8 cellular contexts compared by ENCODE assay signal in genomic region chr17:9021985-9022552, GRCh38. TPM values are rescaled to one million over a fixed set of nuclear protein-coding genes. Genes with fewer than 3 reads are reported as not detected.
A peak's percentile ranks its signal among the peaks of the same experiment; 100 is the strongest.
DNase-seq lines count a peak whose midpoint lies in the region; ATAC-seq and TF ChIP-seq lines count a peak whose summit lies in the region.

No MANE protein-coding gene starts in this region.

- H3K36me3 ChIP-seq in BLaER1 treated with 17β-estradiol and CSF1 and Interleukin-3, amounts not matched to agents 10 nM and 100 nM = no peaks in the 10 kb centered on the region
- no peaks in the 10 kb centered on the region for H3K36me3 ChIP-seq in smooth muscle cell (ENCODE audit: low read depth)

- peak overlapping the region; percentile 70 for H3K4me3 Mint-ChIP-seq in activated naive CD8-positive, alpha-beta T cell treated with anti-CD3 and anti-CD28 coated beads, Interleukin-2, amount 50 U/mL, for 24 hours

- no peak overlapping the region for H2AFZ ChIP-seq in smooth muscle cell (ENCODE audit: low read depth)

- H3K27ac ChIP-seq in BLaER1 treated with 17β-estradiol and CSF1 and Interleukin-3, amounts not matched to agents 10 nM and 100 nM = no peak overlapping the region
- no peak overlapping the region for H3K27ac ChIP-seq in smooth muscle cell (ENCODE audit: low read depth)

- no peak for DNase-seq in activated naive CD8-positive, alpha-beta T cell treated with anti-CD3 and anti-CD28 coated beads, Interleukin-2, amount 50 U/mL, for 24 hours
- DNase-seq in iPS-NIHi11 (ENCODE audit: low spot score) (peak; percentile 64), smooth muscle cell (lab: John Stamatoyannopoulos, UW; ENCODE audit: unreplicated experiment) (no peak), RKO (ENCODE audit: low spot score) (no peak), SW480 (ENCODE audit: low spot score) (no peak), NCI-H82 treated with DMSO at 0.1 percent for 48 hours (lab: John Stamatoyannopoulos, UW; ENCODE audit: unreplicated experiment) (no peak)

- no peaks in the 10 kb centered on the region for H3K79me2 ChIP-seq in smooth muscle cell (ENCODE audit: low read depth)

- H3K4me3 ChIP-seq in BLaER1 treated with 17β-estradiol and CSF1 and Interleukin-3, amounts not matched to agents 10 nM and 100 nM = peak overlapping the region; percentile 69 to 84 (median 75)
- H3K4me3 ChIP-seq in smooth muscle cell = peak overlapping the region; percentile 74

- H3F3A ChIP-seq in smooth muscle cell (ENCODE audit: low read depth) = no peaks in the 10 kb centered on the region

- H3K4me1 ChIP-seq in BLaER1 treated with 17β-estradiol and CSF1 and Interleukin-3, amounts not matched to agents 10 nM and 100 nM = peaks cover 15 to 32% (median 23%) of the 10 kb centered on the region in 10 experiments; a peak in 19 of 20 replicates
- H3K4me1 ChIP-seq in smooth muscle cell (ENCODE audit: low read depth) = peaks cover 4% of the 10 kb centered on the region

- H3K9me3 Mint-ChIP-seq in activated naive CD8-positive, alpha-beta T cell treated with anti-CD3 and anti-CD28 coated beads, Interleukin-2, amount 50 U/mL, for 24 hours = no peaks in the 10 kb centered on the region

- no peak for TF ChIP-seq CTCF in smooth muscle cell (IDR thresholded peaks at IDR 0.05; ENCODE audit: borderline replicate concordance, insufficient read depth, poor library complexity, severe bottlenecking)

- H3K27me3 Mint-ChIP-seq in activated naive CD8-positive, alpha-beta T cell treated with anti-CD3 and anti-CD28 coated beads, Interleukin-2, amount 50 U/mL, for 24 hours = peaks cover 59% of the 10 kb centered on the region

- 2% methylated on average over 46 of the region's 76 CpGs for WGBS in smooth muscle cell (ENCODE audit: low lambda C conversion rate)

- H3K4me1 Mint-ChIP-seq in activated naive CD8-positive, alpha-beta T cell treated with anti-CD3 and anti-CD28 coated beads, Interleukin-2, amount 50 U/mL, for 24 hours = peaks cover 9% of the 10 kb centered on the region

- H3K27me3 ChIP-seq in BLaER1 treated with 17β-estradiol and CSF1 and Interleukin-3, amounts not matched to agents 10 nM and 100 nM = peaks cover 85 to 99% (median 90%) of the 10 kb centered on the region in 11 experiments
- H3K27me3 ChIP-seq in smooth muscle cell (ENCODE audit: low read depth) = peaks cover 96% of the 10 kb centered on the region

- peaks cover 0 to 39% (median 20%) of the 10 kb centered on the region in 11 experiments; a peak in 17 of 22 replicates for H4K20me1 ChIP-seq in BLaER1 treated with 17β-estradiol and CSF1 and Interleukin-3, amounts not matched to agents 10 nM and 100 nM
- peaks cover 5% of the 10 kb centered on the region for H4K20me1 ChIP-seq in smooth muscle cell (ENCODE audit: low read depth)

- ATAC-seq in HG02885 (IDR thresholded peaks at IDR 0.05; ENCODE audit: poor library complexity, unreplicated experiment) = peak; percentile 6
- no peak for ATAC-seq in activated naive CD8-positive, alpha-beta T cell treated with anti-CD3 and anti-CD28 coated beads, Interleukin-2, amount 50 U/mL, for 24 hours

- no peaks in the 10 kb centered on the region for H3K36me3 Mint-ChIP-seq in activated naive CD8-positive, alpha-beta T cell treated with anti-CD3 and anti-CD28 coated beads, Interleukin-2, amount 50 U/mL, for 24 hours (ENCODE audit: low read depth)

- H3K27ac Mint-ChIP-seq in activated naive CD8-positive, alpha-beta T cell treated with anti-CD3 and anti-CD28 coated beads, Interleukin-2, amount 50 U/mL, for 24 hours = no peak overlapping the region

- H3K4me2 ChIP-seq in BLaER1 treated with 17β-estradiol and CSF1 and Interleukin-3, amounts not matched to agents 10 nM and 100 nM = peak overlapping the region; percentile 91 to 100 (median 99)
- H3K4me2 ChIP-seq in smooth muscle cell = peak overlapping the region; percentile 93

- H3K9me3 ChIP-seq in BLaER1 treated with 17β-estradiol and CSF1 and Interleukin-3, amounts not matched to agents 10 nM and 100 nM (replicated peaks in 1 of 11) = peaks cover 0 to 11% (median 8%) of the 10 kb centered on the region in 11 experiments; a peak in 13 of 22 replicates
- no peaks in the 10 kb centered on the region for H3K9me3 ChIP-seq in smooth muscle cell (replicated peaks; ENCODE audit: low read depth)

- peak overlapping the region; percentile 52 to 77 (median 69); a peak in 21 of 22 replicates for H3K9ac ChIP-seq in BLaER1 treated with 17β-estradiol and CSF1 and Interleukin-3, amounts not matched to agents 10 nM and 100 nM
- H3K9ac ChIP-seq in smooth muscle cell (ENCODE audit: low read depth) = no peak overlapping the region

RNA-seq across cellular contexts. Expression of gene NTN1, which starts 0.8 kb away (rescaled TPM):
- total RNA-seq in smooth muscle cell = 0.13 and 0.72 TPM in 2 replicates
- polyA plus RNA-seq in smooth muscle cell = 0.07 TPM in 1 of 2 replicates, not detected in the other

RNA-seq across cellular contexts. Expression of gene PIK3R5, which starts 56.6 kb away (rescaled TPM):
- 0.27 TPM in 1 of 2 replicates, not detected in the other for total RNA-seq in smooth muscle cell
- not detected in 2 replicates for polyA plus RNA-seq in smooth muscle cell
